In genomic region chr2:24830351-24830750, GRCh38 we compare ENCODE assay signal across 12 cellular contexts. TPM values are rescaled to one million over a fixed set of nuclear protein-coding genes. Genes with fewer than 3 reads are reported as not detected.
DNase-seq lines count a peak whose midpoint lies in the region; ATAC-seq, FAIRE-seq and TF ChIP-seq lines count a peak whose summit lies in the region.
"Had no signal": no experiment of that assay in that cellular context is flagged by ENCODE, and none has a peak within 500 bp of the region (broad histone marks: within the 10 kb centered on the region; RNA-seq: fewer than 3 reads in every experiment).

No MANE protein-coding gene starts in this region.

- no peaks in the 10 kb centered on the region; the same call in 1 of the 2 replicates for H3K27me3 Mint-ChIP-seq in WTC11 (ENCODE audit: low read depth)
- H3K27me3 Mint-ChIP-seq: IgD-negative memory B cell; naive thymus-derived CD4-positive, alpha-beta T cell had no signal

- H3K4me3 ChIP-seq in A549, result no peak overlapping the region

- no peaks in the 10 kb centered on the region for H3K9me3 ChIP-seq in A549

- H3K36me3 Mint-ChIP-seq in WTC11, result peaks cover 24% of the 10 kb centered on the region

- H3K9me3 Mint-ChIP-seq in WTC11, result peaks cover 5% of the 10 kb centered on the region; the same call in 1 of the 2 replicates
- H3K9me3 Mint-ChIP-seq: IgD-negative memory B cell; naive thymus-derived CD4-positive, alpha-beta T cell had no signal

- no peak overlapping the region for H3K27ac ChIP-seq in A549

- DNase-seq in A549 (ENCODE audit: low read depth in 1 of 2, low spot score in 1 of 2) (peak in 1 of 2 experiments; percentile 64), ELF-1 (ENCODE audit: low read depth, low spot score) (peak; percentile 54), WTC11 (ENCODE audit: low spot score) (peak; percentile 10), iris pigment epithelial cell (ENCODE audit: low read depth) (peak; percentile 42), NCI-H1105 treated with DMSO at 0.1 percent for 48 hours (lab: John Stamatoyannopoulos, UW) (no peak), NCI-H1694 (lab: John Stamatoyannopoulos, UW) (no peak), AG20443 (ENCODE audit: low spot score) (no peak)
- DNase-seq: naive thymus-derived CD4-positive, alpha-beta T cell; stimulated activated CD4-positive, alpha-beta T cell treated with anti-CD3 and anti-CD28 coated beads, Interleukin-12 subunit alpha, Interleukin-12 subunit beta, amount 100 ng/mL, for 4 hours had no signal

- 94% methylated on average over 5 of the region's 5 CpGs for WGBS in A549 (ENCODE audit: missing lambda C conversion rate)

- no peak for FAIRE-seq in A549 (lab: Jason Lieb, UNC)
- FAIRE-seq: GM18507 had no signal

- POLR2A ChIA-PET in A549 (lab: Yijun Ruan, JAX), result no interaction called here
- POLR2A ChIA-PET in WTC11 (lab: Charles Lee), result no interaction called here

- H3K4me1 Mint-ChIP-seq in WTC11, result peaks cover 38% of the 10 kb centered on the region

- TF ChIP-seq POLR2A in A549 (IDR thresholded peaks at IDR 0.05; ENCODE audit: low read length), result no peak

- H3K4me3 Mint-ChIP-seq in WTC11, result no peak overlapping the region
- H3K4me3 Mint-ChIP-seq: naive thymus-derived CD4-positive, alpha-beta T cell had no signal

- no peak for TF ChIP-seq EP300 in A549 (IDR thresholded peaks at IDR 0.05)

- no peak for ATAC-seq in A549
- no peak for ATAC-seq in WTC11
- no peak for ATAC-seq in HG03571 (IDR thresholded peaks at IDR 0.05; ENCODE audit: unreplicated experiment)
- ATAC-seq: naive thymus-derived CD4-positive, alpha-beta T cell had no signal

- no peak overlapping the region for H3K27ac Mint-ChIP-seq in WTC11
- H3K27ac Mint-ChIP-seq: IgD-negative memory B cell; naive thymus-derived CD4-positive, alpha-beta T cell had no signal

- CTCF ChIA-PET in A549 (lab: Yijun Ruan, JAX), result interaction anchor here (0.5 to 15.3 kb wide), 8 partner anchors 10 to 1442 kb away, joined by 3 to 252 read pairs (median 4); partner anchors contain the start of genes CENPO, PTRHD1 and TP53I3
- CTCF ChIA-PET in WTC11 (lab: Charles Lee), result interaction anchor here (0.7 to 2.5 kb wide), 16 partner anchors 8 to 420 kb away, joined by 3 to 10 read pairs (median 4); partner anchors contain the start of gene EFR3B

- H3K4me2 ChIP-seq in A549, result no peak overlapping the region

- 0 out of 3 replicates have a peak, but pooled peaks cover 2% of the 10 kb centered on the region for H3K4me1 ChIP-seq in A549

- peak in 1 of 2 experiments; percentile 41; a peak in 3 of 5 replicates for TF ChIP-seq RAD21 in A549 (conservative IDR thresholded peaks at IDR 0.05 in 1 of 2, IDR thresholded peaks at IDR 0.05 in 1 of 2)

- TF ChIP-seq CTCF in A549 (IDR thresholded peaks at IDR 0.05), result peak; percentile 23; the same call in 1 of the 3 replicates
- TF ChIP-seq CTCF in WTC11 (IDR thresholded peaks at IDR 0.05), result no peak

TF ChIP-seq in A549, 52 proteins besides CTCF, POLR2A, EP300 and RAD21:
- TF ChIP-seq HEYL (CRISPR knock-in tag; IDR thresholded peaks at IDR 0.05), result no peak
- TF ChIP-seq FOSB (CRISPR knock-in tag; IDR thresholded peaks at IDR 0.05), result no peak
- no peak for TF ChIP-seq EHF (CRISPR knock-in tag; IDR thresholded peaks at IDR 0.05)
- TF ChIP-seq BCL3 (IDR thresholded peaks at IDR 0.05), result no peak
- no peak for TF ChIP-seq HOXB5 (CRISPR knock-in tag; IDR thresholded peaks at IDR 0.05)
- TF ChIP-seq TFCP2L1 (CRISPR knock-in tag; IDR thresholded peaks at IDR 0.05), result no peak
- no peak for TF ChIP-seq ZSCAN20 (CRISPR knock-in tag; IDR thresholded peaks at IDR 0.05)
- TF ChIP-seq HOXA7 (CRISPR knock-in tag; IDR thresholded peaks at IDR 0.05), result no peak
- no peak for TF ChIP-seq MAZ (IDR thresholded peaks at IDR 0.05; ENCODE audit: borderline replicate concordance, low read depth, low read length)
- TF ChIP-seq POLR2AphosphoS2 (conservative IDR thresholded peaks at IDR 0.05; ENCODE audit: low read length), result no peak
- no peak for TF ChIP-seq USF2 (IDR thresholded peaks at IDR 0.05)
- no peak for TF ChIP-seq CHD4 (IDR thresholded peaks at IDR 0.05; ENCODE audit: borderline replicate concordance)

TF ChIP-seq in WTC11, 78 proteins besides CTCF, POLR2A, EP300 and RAD21:
- TF ChIP-seq TP53 (CRISPR knock-in tag; IDR thresholded peaks at IDR 0.05), result no peak
- no peak for TF ChIP-seq ZSCAN18 (CRISPR knock-in tag; IDR thresholded peaks at IDR 0.05)
- TF ChIP-seq JAZF1 (CRISPR knock-in tag; IDR thresholded peaks at IDR 0.05), result no peak
- TF ChIP-seq SP1 (CRISPR knock-in tag; conservative IDR thresholded peaks at IDR 0.05), result no peak
- no peak for TF ChIP-seq MLX (CRISPR knock-in tag; IDR thresholded peaks at IDR 0.05)

RNA-seq across cellular contexts. Expression of gene CENPO, which starts 37.1 kb away (rescaled TPM):
- 52.4 and 62.0 TPM in 2 replicates for polyA plus RNA-seq in A549 (2011; rRNA removed)
- 42.7 and 51.4 TPM in 2 replicates for polyA plus RNA-seq in A549 (2012; cell fraction: cytosol; rRNA removed)
- polyA plus RNA-seq in A549 (2012; cell fraction: nucleus; rRNA removed), result 70.2 and 87.9 TPM in 2 replicates
- 49.1 to 50.3 TPM (median 49.6 TPM) in 3 replicates for polyA plus RNA-seq in A549 (2017; fragmentation: RNase III; extraction: RNeasy Plus Mini Kit Qiagen cat#74134 plus additional on column Dnase treatment)
- 71.9 and 74.3 TPM in 2 replicates for polyA minus RNA-seq in A549 (2011; rRNA and poly(A)+ RNA removed)
- 35.2 to 38.6 TPM (median 35.2 TPM) in 3 replicates for total RNA-seq in WTC11 (2021)

RNA-seq across cellular contexts. Expression of gene PTRHD1, which starts 37.2 kb away (rescaled TPM):
- polyA plus RNA-seq in A549 (2011; rRNA removed) (86.6 and 141 TPM in 2 replicates), A549 (2017; fragmentation: RNase III; extraction: RNeasy Plus Mini Kit Qiagen cat#74134 plus additional on column Dnase treatment) (42.7 to 47.5 TPM (median 44.9 TPM) in 3 replicates)
- polyA plus RNA-seq in A549 (2012; cell fraction: cytosol; rRNA removed), result 103 and 106 TPM in 2 replicates
- polyA plus RNA-seq in A549 (2012; cell fraction: nucleus; rRNA removed), result 58.7 and 64.0 TPM in 2 replicates
- polyA minus RNA-seq in A549 (2011; rRNA and poly(A)+ RNA removed), result 21.7 and 31.9 TPM in 2 replicates
- 37.6 to 43.4 TPM (median 39.2 TPM) in 3 replicates for total RNA-seq in WTC11 (2021)

Comparison
In these comparisons a context has a peak if more than half of its experiments do, and no peak if none do; other contexts are left out.
1. DNase-seq: peak in ELF-1 (single experiment), WTC11 (single experiment) and iris pigment epithelial cell (single experiment); none in NCI-H1105 treated with DMSO at 0.1 percent for 48 hours (single experiment), NCI-H1694 (single experiment) and AG20443 (single experiment).
2. Of the 8 proteins assayed by ChIP-seq in both WTC11 and A549: peak only in WTC11: none; only in A549: CTCF; in both: none; in neither: 7.